Comparison of ENCODE assay signal across 14 cellular contexts in genomic region chr1:94980049-94980908, GRCh38. TPM values are rescaled to one million over a fixed set of nuclear protein-coding genes. Genes with fewer than 3 reads are reported as not detected.
DNase-seq lines count a peak whose midpoint lies in the region; ATAC-seq and TF ChIP-seq lines count a peak whose summit lies in the region.
"Had no signal": no experiment of that assay in that cellular context is flagged by ENCODE, and none has a peak within 500 bp of the region (broad histone marks: within the 10 kb centered on the region; RNA-seq: fewer than 3 reads in every experiment).

No MANE protein-coding gene starts in this region.

- H3K9me3 ChIP-seq in Loucy (ENCODE audit: insufficient read depth, low read depth, low read length) (no peaks in the 10 kb centered on the region), mucosa of descending colon (no peaks in the 10 kb centered on the region), thyroid gland (no peaks in the 10 kb centered on the region)
- H3K9me3 ChIP-seq: HAP-1 had no signal

- H3K4me3 ChIP-seq in Loucy (ENCODE audit: low read length, poor library complexity, severe bottlenecking): no peak overlapping the region
- no peak overlapping the region for H3K4me3 ChIP-seq in fibroblast of mammary gland (ENCODE audit: control insufficient read depth, low read depth, low read length)
- H3K4me3 ChIP-seq in mucosa of descending colon: no peak overlapping the region
- H3K4me3 ChIP-seq in thyroid gland (replicated peaks in 1 of 3): no peak overlapping the region
- H3K4me3 ChIP-seq: HAP-1 had no signal

- intact Hi-C loops in mucosa of descending colon (cut with DNase I, micrococcal nuclease) (no loop called here), thyroid gland (cut with DNase I) (no loop called here)

- peak overlapping the region; percentile 38 for H3K4me2 ChIP-seq in Loucy (ENCODE audit: low read depth, low read length, poor library complexity, severe bottlenecking)

- ATAC-seq in mucosa of descending colon (peak; percentile 10), GM19351 (IDR thresholded peaks at IDR 0.05; ENCODE audit: unreplicated experiment) (no peak), HG02610 (IDR thresholded peaks at IDR 0.05; ENCODE audit: unreplicated experiment) (no peak), HG03039 (IDR thresholded peaks at IDR 0.05; ENCODE audit: unreplicated experiment) (no peak), GM18502 (IDR thresholded peaks at IDR 0.05; ENCODE audit: poor library complexity, unreplicated experiment) (no peak)

- H3K27me3 ChIP-seq in Loucy (ENCODE audit: insufficient read depth, low read length, poor library complexity, severe bottlenecking) (no peaks in the 10 kb centered on the region), thyroid gland (no peaks in the 10 kb centered on the region)

- no peaks in the 10 kb centered on the region for H3K9me2 ChIP-seq in Loucy (replicated peaks; ENCODE audit: low read depth, low read length)

- TF ChIP-seq POLR2A in thyroid gland (IDR thresholded peaks at IDR 0.05): no peak

- H3K4me1 ChIP-seq in Loucy (ENCODE audit: insufficient read depth, low read length, poor library complexity, severe bottlenecking) (peaks cover 31% of the 10 kb centered on the region), mucosa of descending colon (ENCODE audit: low read depth) (peaks cover 27% of the 10 kb centered on the region), thyroid gland (peaks cover 0 to 7% of the 10 kb centered on the region in 2 donors)

- no peaks in the 10 kb centered on the region for H3K36me3 ChIP-seq in Loucy (ENCODE audit: insufficient read depth, low read length)
- no peaks in the 10 kb centered on the region for H3K36me3 ChIP-seq in mucosa of descending colon (ENCODE audit: low read depth)
- H3K36me3 ChIP-seq in thyroid gland: no peaks in the 10 kb centered on the region
- H3K36me3 ChIP-seq: HAP-1 had no signal

- no peaks in the 10 kb centered on the region for H3K79me2 ChIP-seq in Loucy (ENCODE audit: insufficient read depth, low read length)

- TF ChIP-seq CTCF in Loucy (conservative IDR thresholded peaks at IDR 0.05; ENCODE audit: low read length) (no peak), fibroblast of mammary gland (conservative IDR thresholded peaks at IDR 0.05; ENCODE audit: control insufficient read depth, insufficient read depth, low read depth, low read length) (no peak), mucosa of descending colon (IDR thresholded peaks at IDR 0.05) (no peak), thyroid gland (IDR thresholded peaks at IDR 0.05) (no peak)

- H3F3A ChIP-seq in Loucy (ENCODE audit: low read depth): peaks cover 11% of the 10 kb centered on the region

- H3K27ac ChIP-seq in thyroid gland: peak overlapping the region in 2 of 3 donors; percentile 44 to 62

- DNase-seq in fibroblast of mammary gland (ENCODE audit: low read depth) (peak; percentile 72), mucosa of descending colon (no peak), thyroid gland (no peak)
- DNase-seq: activated CD4-positive, alpha-beta T cell treated with anti-CD3 and anti-CD28 coated beads for 1 hour; activated T-cell treated with anti-CD3 and anti-CD28 coated beads, Interleukin-2, amount 50 U/mL, for 24 hours; NCI-H1436 treated with DMSO at 0.1 percent for 48 hours; NCI-H774; stimulated activated CD4-positive, alpha-beta T cell treated with anti-CD3 and anti-CD28 coated beads, Interleukin-2, amount 100 ng/mL, for 48 hours had no signal

- H3K9ac ChIP-seq in Loucy (ENCODE audit: low read depth, low read length, poor library complexity, severe bottlenecking): peak overlapping the region; percentile 3

- no peak overlapping the region for H2AFZ ChIP-seq in Loucy (ENCODE audit: low read length)

- no peaks in the 10 kb centered on the region for H4K20me1 ChIP-seq in Loucy (ENCODE audit: insufficient read depth, low read length, poor library complexity, severe bottlenecking)

- WGBS in thyroid gland, 2 donors: 73 to 75% methylated on average over 4 of the region's 4 CpGs

RNA-seq across cellular contexts. Expression of gene CNN3, which starts 53.4 kb away (rescaled TPM):
- 100 to 1,000 TPM in 2 of 3 donors, 10 to 100 TPM in 1; 61.3 to 165 (median 129) TPM for total RNA-seq in mucosa of descending colon
- 100 to 1,000 TPM; 149 to 257 (median 177) TPM for total RNA-seq in thyroid gland
